Comparison of ENCODE assay signal across 8 cellular contexts in the genomic region with DNA sequence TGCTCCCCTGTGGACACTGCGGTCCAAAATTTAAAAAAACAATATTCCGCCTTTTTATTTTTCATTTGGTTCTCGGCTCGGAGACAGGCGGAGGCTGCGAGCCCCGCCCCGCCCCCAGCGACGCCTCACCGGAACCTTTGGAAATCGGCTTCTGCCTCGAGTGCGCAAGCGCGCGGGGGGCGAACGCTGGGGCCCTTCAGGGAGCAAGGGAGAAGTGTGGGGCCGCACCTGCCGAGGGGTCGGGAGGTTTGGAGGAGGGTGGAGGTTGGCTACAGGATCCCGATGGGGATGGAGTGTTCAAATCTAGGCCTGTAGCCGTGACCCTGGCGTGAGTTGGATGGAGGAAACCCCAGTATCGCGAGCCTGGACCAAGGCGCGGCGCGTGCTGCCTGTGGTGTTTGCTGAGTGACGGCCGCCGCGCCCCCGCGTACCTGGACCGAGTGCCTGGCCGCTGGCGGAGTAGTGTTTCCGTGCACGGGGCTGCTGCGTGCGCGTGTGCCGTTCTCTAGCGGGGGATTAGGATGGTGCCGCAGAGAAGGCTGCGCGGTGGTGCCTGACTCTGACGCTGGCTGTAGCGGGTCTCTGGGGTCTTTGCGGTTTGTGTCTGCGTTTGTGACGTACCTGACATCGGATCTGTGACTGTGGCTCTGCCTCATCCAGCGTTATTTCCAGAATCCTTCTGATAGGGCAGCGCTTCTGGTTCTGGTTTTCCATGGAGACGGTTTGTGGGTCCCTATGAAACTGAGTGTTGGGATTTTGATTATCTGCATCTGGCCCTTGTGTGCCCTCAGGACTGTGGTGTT. TPM values are rescaled to one million over a fixed set of nuclear protein-coding genes. Genes with fewer than 3 reads are reported as not detected.
DNase-seq lines count a peak whose midpoint lies in the region; ATAC-seq and TF ChIP-seq lines count a peak whose summit lies in the region.

No MANE protein-coding gene starts in this region.

- no peak for TF ChIP-seq POLR2A in testis (IDR thresholded peaks at IDR 0.05)

- ATAC-seq in GM21423 (IDR thresholded peaks at IDR 0.05; ENCODE audit: unreplicated experiment) = peak; percentile 66
- peak; percentile 90 for ATAC-seq in omental fat pad (ENCODE audit: low FRiP score)

- H3K9me3 ChIP-seq in SJCRH30 (replicated peaks) = peaks cover 11% of the 10 kb centered on the region; the same call in 1 of the 2 replicates
- H3K9me3 ChIP-seq in testis = no peaks in the 10 kb centered on the region

- H3K4me3 Mint-ChIP-seq in Calu3 (ENCODE audit: low read depth, unreplicated experiment) = peak overlapping the region; percentile 98

- H3K9me3 Mint-ChIP-seq in Calu3 (ENCODE audit: low read depth, unreplicated experiment) = peaks cover 18% of the 10 kb centered on the region

- CTCF ChIA-PET in Calu3 (lab: Charles Lee) = no interaction called here

- H3K4me1 ChIP-seq in SJCRH30 (0 out of 2 replicates have a peak, but pooled peaks cover 7% of the 10 kb centered on the region), testis (peaks cover 9% of the 10 kb centered on the region)

- H3K4me3 ChIP-seq in SJCRH30 (peak overlapping the region; percentile 68), testis (peak overlapping the region; percentile 70 to 77)

- H3K27ac ChIP-seq in SJCRH30 (peak overlapping the region; percentile 73), testis (peak overlapping the region; percentile 95 to 96)

- H3K36me3 ChIP-seq in SJCRH30 (peaks cover 10% of the 10 kb centered on the region), testis (ENCODE audit: low read depth, missing control alignments) (no peaks in the 10 kb centered on the region)

- peaks cover 9% of the 10 kb centered on the region for H3K4me1 Mint-ChIP-seq in Calu3 (ENCODE audit: low read depth, unreplicated experiment)

- H3K27me3 ChIP-seq in SJCRH30 (no peaks in the 10 kb centered on the region), testis (no peaks in the 10 kb centered on the region)

- BruUV-seq in Calu3 (replicated peaks; lab: Mats Ljungman, UMichigan) = no TSS peak

- H3K27ac Mint-ChIP-seq in Calu3 (ENCODE audit: unreplicated experiment) = peak overlapping the region; percentile 88

- peak; percentile 88 for DNase-seq in Calu3
- DNase-seq in HuH-7.5 (ENCODE audit: low spot score) = peak; percentile 68
- DNase-seq in SJCRH30 = peak; percentile 91 to 92
- peak; percentile 89 for DNase-seq in activated naive CD4-positive, alpha-beta T cell treated with anti-CD3 and anti-CD28 coated beads, Interleukin-2, amount 50 U/mL, for 16 hours
- peak; percentile 67 for DNase-seq in glomerular visceral epithelial cell (ENCODE audit: extremely low spot score)
- peak; percentile 49 for DNase-seq in omental fat pad (ENCODE audit: low spot score)
- DNase-seq in testis = peak; percentile 88

- H3K36me3 Mint-ChIP-seq in Calu3 (ENCODE audit: insufficient read depth, unreplicated experiment) = peaks cover 27% of the 10 kb centered on the region

- H3K27me3 Mint-ChIP-seq in Calu3 (ENCODE audit: unreplicated experiment) = no peaks in the 10 kb centered on the region

- WGBS in testis, 2 donors = 0 to 1% methylated on average over 19 to 59 of the region's 59 CpGs

- intact Hi-C loops in Calu3 (cut with micrococcal nuclease; ENCODE audit: unreplicated experiment) = no loop called here
- intact Hi-C loops in testis (cut with DNase I; ENCODE audit: low total_unique reads) = no loop called here

- TF ChIP-seq CTCF in Calu3 (IDR thresholded peaks at IDR 0.05; ENCODE audit: unreplicated experiment) = no peak
- TF ChIP-seq CTCF in omental fat pad (IDR thresholded peaks at IDR 0.05) = no peak
- TF ChIP-seq CTCF in testis (IDR thresholded peaks at IDR 0.05) = no peak

RNA-seq across cellular contexts. Expression of a gene that starts 0.6 kb away (rescaled TPM):
- 10.4 and 11.5 TPM in 2 replicates for total RNA-seq in Calu3 (2022)
- 25.3 and 29.7 TPM in 2 replicates for total RNA-seq in SJCRH30 (2014; rRNA removed; shearing (Covaris generic))
- 10 to 100 TPM in 2 of 4 donors, 1 to 10 TPM in 2; 9.0 to 16.1 (median 11.1) TPM for total RNA-seq in omental fat pad
- 10 to 100 TPM; 19.6 to 36.2 TPM for total RNA-seq in testis
- 13.7 TPM for polyA plus RNA-seq in testis (ENCODE audit: insufficient read depth, low read depth, low replicate concordance)

Comparison
In these comparisons a context has a peak if more than half of its experiments do, and no peak if none do; other contexts are left out.
1. Peak in every context shown above with its lines: DNase-seq, ATAC-seq, H3K4me3 ChIP-seq and H3K27ac ChIP-seq.